Comparison of ENCODE assay signal across 8 cellular contexts in genomic region chr1:51235611-51236547, GRCh38. TPM values are rescaled to one million over a fixed set of nuclear protein-coding genes. Genes with fewer than 3 reads are reported as not detected.
DNase-seq lines count a peak whose midpoint lies in the region; ATAC-seq and TF ChIP-seq lines count a peak whose summit lies in the region.

Gene RNF11, plus strand, starts transcription at chr1:51236273. Its CDS starts 484 bp downstream, at chr1:51236757.

- H3K4me3 Mint-ChIP-seq in natural killer cell treated with Interleukin-12 subunit alpha and Interleukin-12 subunit beta and Interleukin-15 and Interleukin-18, amount 100 ng/mL, for 72 hours: peak within 1 kb of the TSS; percentile 88

- H3K27ac Mint-ChIP-seq in natural killer cell treated with Interleukin-12 subunit alpha and Interleukin-12 subunit beta and Interleukin-15 and Interleukin-18, amount 100 ng/mL, for 72 hours: peak within 1 kb of the TSS in 1 of 2 donors; percentile 94

- peak; percentile 95 for DNase-seq in Daoy (ENCODE audit: low read depth)
- DNase-seq in GOT3 (lab: John Stamatoyannopoulos, UW): peak; percentile 63
- DNase-seq in LNCaP clone FGC (ENCODE audit: low read depth): peak; percentile 59
- DNase-seq in RWPE1 (ENCODE audit: low spot score): peak; percentile 85
- peak; percentile 90 for DNase-seq in activated T-helper 9 cell treated with anti-CD3 and anti-CD28 coated beads, Interleukin-2, amount 50 U/mL, for 16 hours (ENCODE audit: low read depth)
- DNase-seq in fibroblast of peridontal ligament (ENCODE audit: extremely low read depth): peak; percentile 83
- DNase-seq in natural killer cell treated with Interleukin-12 subunit alpha and Interleukin-12 subunit beta and Interleukin-15 and Interleukin-18, amount 100 ng/mL, for 72 hours (ENCODE audit: low spot score): peak; percentile 93
- peak; percentile 90 for DNase-seq in stimulated activated naive CD4-positive, alpha-beta T cell treated with Interleukin-2 at 50 U/mL for 16 hours (lab: John Stamatoyannopoulos, UW)

- H3K4me1 Mint-ChIP-seq in natural killer cell treated with Interleukin-12 subunit alpha and Interleukin-12 subunit beta and Interleukin-15 and Interleukin-18, amount 100 ng/mL, for 72 hours (ENCODE audit: low read depth in 2 of 2): peaks cover 29 to 31% of the 10 kb centered on the region in 2 donors

- POLR2A ChIA-PET in RWPE1 (lab: Yijun Ruan, JAX; ENCODE audit: low non-redundant PET): interaction anchor here (0.5 to 0.8 kb wide), 6 partner anchors 11 to 294 kb away, joined by 3 to 8 read pairs (median 4); no protein-coding TSS in a partner anchor

- H3K9me3 Mint-ChIP-seq in natural killer cell treated with Interleukin-12 subunit alpha and Interleukin-12 subunit beta and Interleukin-15 and Interleukin-18, amount 100 ng/mL, for 72 hours: no peaks in the 10 kb centered on the region

- peak; percentile 99 for ATAC-seq in natural killer cell treated with Interleukin-12 subunit alpha and Interleukin-12 subunit beta and Interleukin-15 and Interleukin-18, amount 100 ng/mL, for 72 hours

- H3K36me3 Mint-ChIP-seq in natural killer cell treated with Interleukin-12 subunit alpha and Interleukin-12 subunit beta and Interleukin-15 and Interleukin-18, amount 100 ng/mL, for 72 hours: no peaks in the 10 kb centered on the region

- no peak for TF ChIP-seq CTCF in LNCaP clone FGC (IDR thresholded peaks at IDR 0.05; ENCODE audit: control insufficient read depth, extremely low read depth, insufficient read depth)
- TF ChIP-seq CTCF in RWPE1 (conservative IDR thresholded peaks at IDR 0.05; ENCODE audit: low read depth): no peak

- no peaks in the 10 kb centered on the region for H3K27me3 Mint-ChIP-seq in natural killer cell treated with Interleukin-12 subunit alpha and Interleukin-12 subunit beta and Interleukin-15 and Interleukin-18, amount 100 ng/mL, for 72 hours

- peak within 1 kb of the TSS; percentile 97 for H3K4me3 ChIP-seq in LNCaP clone FGC (ENCODE audit: low read depth, low read length)

- H3K27ac ChIP-seq in RWPE1: peak within 1 kb of the TSS; percentile 88

- CTCF ChIA-PET in RWPE1 (lab: Yijun Ruan, JAX): interaction anchor here (0.6 kb wide), 1 partner anchor 192 kb away, joined by 3 read pairs; no protein-coding TSS in a partner anchor

RNA-seq across cellular contexts. Expression of gene RNF11, which starts in this region (rescaled TPM):
- total RNA-seq in Daoy (2014; rRNA removed; shearing (Covaris generic)): 85.1 and 93.8 TPM in 2 replicates
- 10 to 100 TPM; 44.0 to 56.7 TPM for total RNA-seq in natural killer cell treated with Interleukin-12 subunit alpha and Interleukin-12 subunit beta and Interleukin-15 and Interleukin-18, amount 100 ng/mL, for 72 hours

Comparison
In these comparisons a context has a peak if more than half of its experiments do, and no peak if none do; other contexts are left out.
1. Peak in every context shown above with its lines: DNase-seq, ATAC-seq, H3K4me3 ChIP-seq and H3K27ac ChIP-seq.